Comparison of ENCODE assay signal across 17 cellular contexts in genomic region chr1:234517087-234517802, GRCh38. TPM values are rescaled to one million over a fixed set of nuclear protein-coding genes. Genes with fewer than 3 reads are reported as not detected.
A peak's percentile ranks its signal among the peaks of the same experiment; 100 is the strongest.
DNase-seq lines count a peak whose midpoint lies in the region; ATAC-seq and TF ChIP-seq lines count a peak whose summit lies in the region.
"Had no signal": no experiment of that assay in that cellular context is flagged by ENCODE, and none has a peak within 500 bp of the region (broad histone marks: within the 10 kb centered on the region; RNA-seq: fewer than 3 reads in every experiment).

No MANE protein-coding gene starts in this region.

- intact Hi-C loops in spleen (cut with DNase I; ENCODE audit: low total_unique reads) (no loop called here), testis (cut with DNase I; ENCODE audit: low total_unique reads) (no loop called here)

- H3K27ac ChIP-seq in BLaER1 (peak overlapping the region; percentile 99), GM23338 (ENCODE audit: low read depth) (no peak overlapping the region), spleen (peak overlapping the region in 4 of 8 donors; percentile 14 to 56 (median 27)), testis (no peak overlapping the region)
- H3K27ac ChIP-seq: SJSA1, WERI-Rb-1 had no signal

- no peaks in the 10 kb centered on the region for H3K36me3 ChIP-seq in BLaER1
- no peaks in the 10 kb centered on the region for H3K36me3 ChIP-seq in GM23338 (ENCODE audit: insufficient read depth)
- H3K36me3 ChIP-seq in spleen: no peaks in the 10 kb centered on the region
- no peaks in the 10 kb centered on the region for H3K36me3 ChIP-seq in testis (ENCODE audit: low read depth, missing control alignments)
- H3K36me3 ChIP-seq: BE2C, SJSA1, WERI-Rb-1 had no signal

- peaks cover 95% of the 10 kb centered on the region for H3K4me1 ChIP-seq in BLaER1
- peaks cover 8% of the 10 kb centered on the region; the same call in 1 of the 2 replicates for H3K4me1 ChIP-seq in GM23338 (ENCODE audit: insufficient read depth)
- H3K4me1 ChIP-seq in spleen: peaks cover 0 to 56% (median 3%) of the 10 kb centered on the region in 6 donors
- H3K4me1 ChIP-seq in testis: no peaks in the 10 kb centered on the region
- H3K4me1 ChIP-seq: BE2C had no signal

- H3K27me3 Mint-ChIP-seq in GM23338 (ENCODE audit: insufficient read depth, low read depth, poor library complexity) (peaks cover 2% of the 10 kb centered on the region), progenitor cell of endocrine pancreas (no peaks in the 10 kb centered on the region)
- H3K27me3 Mint-ChIP-seq in T-helper 1 cell treated with Interleukin-12 subunit alpha and Interleukin-12 subunit beta and Interleukin-4 antibody, amounts not matched to agents 30 μg/mL and 1 μg/mL, for 36 hours (ENCODE audit: low read depth): no peaks in the 10 kb centered on the region

- H3K27me3 ChIP-seq in BLaER1 (no peaks in the 10 kb centered on the region), GM23338 (ENCODE audit: insufficient read depth) (no peaks in the 10 kb centered on the region), spleen (replicated peaks in 1 of 7) (no peaks in the 10 kb centered on the region), testis (no peaks in the 10 kb centered on the region)
- H3K27me3 ChIP-seq: BE2C, SJSA1 had no signal

- H3K9me3 ChIP-seq in BLaER1 (no peaks in the 10 kb centered on the region), spleen (no peaks in the 10 kb centered on the region), testis (no peaks in the 10 kb centered on the region)
- H3K9me3 ChIP-seq: BE2C, SJSA1 had no signal

- H3K36me3 Mint-ChIP-seq in GM23338 (ENCODE audit: low read depth) (no peaks in the 10 kb centered on the region), progenitor cell of endocrine pancreas (ENCODE audit: insufficient read depth) (no peaks in the 10 kb centered on the region)
- peaks cover 3% of the 10 kb centered on the region for H3K36me3 Mint-ChIP-seq in T-helper 1 cell treated with Interleukin-12 subunit alpha and Interleukin-12 subunit beta and Interleukin-4 antibody, amounts not matched to agents 30 μg/mL and 1 μg/mL, for 36 hours (ENCODE audit: low read depth)
- H3K36me3 Mint-ChIP-seq: immature natural killer cell had no signal

- no peak for TF ChIP-seq CTCF in GM23338 (conservative IDR thresholded peaks at IDR 0.05; ENCODE audit: low read depth in 2 of 2)
- no peak for TF ChIP-seq CTCF in spleen (IDR thresholded peaks at IDR 0.05 in 8 of 11, conservative IDR thresholded peaks at IDR 0.05 in 3 of 11)
- TF ChIP-seq CTCF in progenitor cell of endocrine pancreas (IDR thresholded peaks at IDR 0.05; ENCODE audit: unreplicated experiment): no peak
- no peak for TF ChIP-seq CTCF in testis (IDR thresholded peaks at IDR 0.05)

- H4K20me1 ChIP-seq in BLaER1 (no peaks in the 10 kb centered on the region), GM23338 (replicated peaks; ENCODE audit: insufficient read depth) (no peaks in the 10 kb centered on the region)

- H3F3A ChIP-seq in GM23338 (replicated peaks; ENCODE audit: low read depth): no peaks in the 10 kb centered on the region

- peak overlapping the region; percentile 82 for H3K4me2 ChIP-seq in BLaER1
- no peak overlapping the region for H3K4me2 ChIP-seq in GM23338

- TF ChIP-seq POLR2A in spleen (IDR thresholded peaks at IDR 0.05) (no peak), testis (IDR thresholded peaks at IDR 0.05) (no peak)

- H3K4me3 Mint-ChIP-seq in GM23338: no peak overlapping the region
- H3K4me3 Mint-ChIP-seq in T-helper 1 cell treated with Interleukin-12 subunit alpha and Interleukin-12 subunit beta and Interleukin-4 antibody, amounts not matched to agents 30 μg/mL and 1 μg/mL, for 36 hours: peak overlapping the region; percentile 11
- H3K4me3 Mint-ChIP-seq in progenitor cell of endocrine pancreas (ENCODE audit: low read depth): no peak overlapping the region
- H3K4me3 Mint-ChIP-seq: immature natural killer cell had no signal

- DNase-seq in GM23338 (ENCODE audit: low spot score) (no peak), left lobe of liver (ENCODE audit: low spot score) (peak; percentile 66), spleen (no peak), HK-2 (ENCODE audit: unreplicated experiment) (no peak), progenitor cell of endocrine pancreas (ENCODE audit: low spot score, unreplicated experiment) (no peak), testis (no peak)
- DNase-seq: BE2C; effector CD4-positive, alpha-beta T cell; immature natural killer cell; KG1; NCI-H2081; NCI-H69; stimulated activated CD4-positive, alpha-beta T cell treated with anti-CD3 and anti-CD28 coated beads, Interleukin-2, amount 100 ng/mL, for 24 hours; WERI-Rb-1 had no signal

- ATAC-seq in GM23338 (no peak), left lobe of liver (peak; percentile 82)

- no peaks in the 10 kb centered on the region for H3K9me2 ChIP-seq in GM23338 (ENCODE audit: insufficient read depth)

- H3K4me1 Mint-ChIP-seq in GM23338 (peaks cover 23% of the 10 kb centered on the region), progenitor cell of endocrine pancreas (ENCODE audit: low read depth) (peaks cover 24% of the 10 kb centered on the region)
- H3K4me1 Mint-ChIP-seq in T-helper 1 cell treated with Interleukin-12 subunit alpha and Interleukin-12 subunit beta and Interleukin-4 antibody, amounts not matched to agents 30 μg/mL and 1 μg/mL, for 36 hours (ENCODE audit: low read depth): peaks cover 26% of the 10 kb centered on the region
- H3K4me1 Mint-ChIP-seq: immature natural killer cell had no signal

- H3K79me2 ChIP-seq in GM23338 (replicated peaks; ENCODE audit: insufficient read depth): no peaks in the 10 kb centered on the region

- 0 out of 2 replicates have a peak overlapping the region, but pooled peaks have one; percentile 3 for H3K4me3 ChIP-seq in BLaER1
- H3K4me3 ChIP-seq in GM23338: no peak overlapping the region
- no peak overlapping the region for H3K4me3 ChIP-seq in spleen
- H3K4me3 ChIP-seq in testis: no peak overlapping the region
- H3K4me3 ChIP-seq: SJSA1 had no signal

- H3K9me3 Mint-ChIP-seq in GM23338: no peaks in the 10 kb centered on the region; the same call in 2 of the 3 replicates
- no peaks in the 10 kb centered on the region for H3K9me3 Mint-ChIP-seq in T-helper 1 cell treated with Interleukin-12 subunit alpha and Interleukin-12 subunit beta and Interleukin-4 antibody, amounts not matched to agents 30 μg/mL and 1 μg/mL, for 36 hours
- no peaks in the 10 kb centered on the region for H3K9me3 Mint-ChIP-seq in progenitor cell of endocrine pancreas (ENCODE audit: low read depth)
- H3K9me3 Mint-ChIP-seq: immature natural killer cell had no signal

- WGBS in spleen, 5 donors: 59 to 69% (median 66%) methylated on average over 11 of the region's 11 CpGs
- 79% methylated on average over 11 of the region's 11 CpGs for WGBS in testis, 2 donors

- peak overlapping the region; percentile 93 for H3K9ac ChIP-seq in BLaER1

- H2AFZ ChIP-seq in GM23338: no peak overlapping the region

- H3K27ac Mint-ChIP-seq in GM23338: peak overlapping the region; percentile 49; the same call in 1 of the 2 replicates
- H3K27ac Mint-ChIP-seq in T-helper 1 cell treated with Interleukin-12 subunit alpha and Interleukin-12 subunit beta and Interleukin-4 antibody, amounts not matched to agents 30 μg/mL and 1 μg/mL, for 36 hours: peak overlapping the region; percentile 27
- no peak overlapping the region for H3K27ac Mint-ChIP-seq in progenitor cell of endocrine pancreas
- H3K27ac Mint-ChIP-seq: immature natural killer cell had no signal

TF ChIP-seq in GM23338, 12 proteins besides CTCF, POLR2A, EP300 and RAD21 (continues in another document):
- TF ChIP-seq EZH2 (IDR thresholded peaks at IDR 0.05; ENCODE audit: low read depth, unreplicated experiment) (no peak), ZNF114 (CRISPR knock-in tag; IDR thresholded peaks at IDR 0.05) (no peak), CREB1 (CRISPR knock-in tag; IDR thresholded peaks at IDR 0.05; ENCODE audit: low read depth) (no peak)

RNA-seq across cellular contexts. Expression of gene TARBP1, which starts 38.3 kb away (rescaled TPM):
- 18.8 and 44.8 TPM in 2 replicates for total RNA-seq in GM23338 (2014; rRNA removed; shearing (Covaris generic))
- polyA plus RNA-seq in GM23338 (2016; fragmentation: Nextera tagmentation; extraction: Ambion mirVana): 14.9 and 17.4 TPM in 2 replicates
- 7.8 TPM for total RNA-seq in left lobe of liver
- 10 to 100 TPM; 27.1 to 41.7 (median 38.9) TPM for total RNA-seq in spleen
- polyA plus RNA-seq in spleen: 10 to 100 TPM; 41.1 to 99.7 (median 50.1) TPM
- total RNA-seq in progenitor cell of endocrine pancreas: 60.4 and 65.9 TPM in 2 replicates
- 10 to 100 TPM; 29.5 to 39.8 TPM for total RNA-seq in testis
- polyA plus RNA-seq in testis (ENCODE audit: insufficient read depth, low read depth, low replicate concordance): 31.3 TPM
